19 cellular contexts compared by ENCODE assay signal in the genomic region with DNA sequence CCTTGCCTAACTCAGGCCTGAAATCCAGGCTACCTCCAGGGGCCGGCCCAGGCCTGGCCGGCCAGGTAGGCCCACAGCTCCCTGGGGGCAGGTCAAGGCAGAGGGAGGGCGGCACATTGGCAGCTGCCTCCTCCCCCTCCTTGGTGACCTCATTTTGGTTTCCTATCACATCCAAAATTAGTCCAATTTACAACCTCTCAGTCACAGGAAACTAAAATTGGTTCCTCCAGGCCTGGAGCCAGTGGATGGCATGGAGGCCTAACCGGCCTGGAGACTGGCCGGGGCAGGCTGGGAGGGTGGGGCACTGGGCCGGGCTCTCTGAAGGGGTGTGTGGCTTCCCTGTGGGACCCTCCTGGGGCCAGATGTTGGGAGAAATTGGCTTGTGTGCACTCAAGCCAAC. TPM values are rescaled to one million over a fixed set of nuclear protein-coding genes. Genes with fewer than 3 reads are reported as not detected.
"Had no signal": no experiment of that assay in that cellular context is flagged by ENCODE, and none has a peak within 500 bp of the region (broad histone marks: within the 10 kb centered on the region; RNA-seq: fewer than 3 reads in every experiment).

No MANE protein-coding gene starts in this region.

- H3K27ac Mint-ChIP-seq: dendritic cell treated with granulocyte-macrophage colony-stimulating factor and Interleukin-4, amounts not matched to agents 40 ng/mL and 50 ng/mL, for 4 days; effector memory CD8-positive, alpha-beta T cell; naive B cell had no signal

- H3K4me3 ChIP-seq: esophagus squamous epithelium, gastroesophageal sphincter, lung, spleen had no signal

- H3K36me3 ChIP-seq: esophagus squamous epithelium, gastroesophageal sphincter, spleen had no signal

- H3K27ac ChIP-seq: esophagus squamous epithelium, gastroesophageal sphincter, spleen had no signal

- ATAC-seq: effector memory CD8-positive, alpha-beta T cell; gastroesophageal sphincter; left ventricle myocardium superior; sciatic nerve had no signal

- H3K4me3 Mint-ChIP-seq: dendritic cell treated with granulocyte-macrophage colony-stimulating factor and Interleukin-4, amounts not matched to agents 40 ng/mL and 50 ng/mL, for 4 days; effector memory CD8-positive, alpha-beta T cell; naive B cell had no signal

- H3K9me3 Mint-ChIP-seq: dendritic cell treated with granulocyte-macrophage colony-stimulating factor and Interleukin-4, amounts not matched to agents 40 ng/mL and 50 ng/mL, for 4 days; effector memory CD8-positive, alpha-beta T cell; nephron had no signal

- H3K9me3 ChIP-seq: esophagus squamous epithelium, gastroesophageal sphincter, spleen had no signal

- H3K4me1 ChIP-seq: esophagus squamous epithelium had no signal

- DNase-seq: effector memory CD8-positive, alpha-beta T cell; esophagus squamous epithelium; glutamatergic neuron; left ventricle myocardium superior; mesendoderm; naive B cell; spleen; stimulated activated naive CD4-positive, alpha-beta T cell treated with Interleukin-2 at 50 U/mL for 16 hours; trophoblast cell had no signal

RNA-seq across cellular contexts. Expression of a gene that starts 35.9 kb away (rescaled TPM):
- total RNA-seq: epithelial cell of proximal tubule, pulmonary artery endothelial cell, skeletal muscle tissue, urinary bladder had no signal
- polyA plus RNA-seq: keratinocyte had no signal
